In genomic region chr10:58651040-58651439, GRCh38 we compare ENCODE assay signal across 10 cellular contexts.
DNase-seq lines count a peak whose midpoint lies in the region; ATAC-seq and TF ChIP-seq lines count a peak whose summit lies in the region.
"Had no signal": no experiment of that assay in that cellular context is flagged by ENCODE, and none has a peak within 500 bp of the region (broad histone marks: within the 10 kb centered on the region; RNA-seq: fewer than 3 reads in every experiment).

No MANE protein-coding gene starts in this region.

- no peaks in the 10 kb centered on the region for H3K36me3 ChIP-seq in uterus

- no peaks in the 10 kb centered on the region for H3K27me3 ChIP-seq in uterus

- no peak overlapping the region for H3K27ac ChIP-seq in uterus

- DNase-seq in ELF-1 (ENCODE audit: low read depth, low spot score) (peak; percentile 9), NCI-H69 (lab: John Stamatoyannopoulos, UW) (peak; percentile 90), cerebellar cortex (ENCODE audit: low spot score) (peak; percentile 9), myocyte (ENCODE audit: low read depth) (peak; percentile 86), posterior vena cava (ENCODE audit: low spot score) (no peak), uterus (no peak), SIG-M5 treated with dmso at 0.1 percent for 504 hours (lab: John Stamatoyannopoulos, UW; ENCODE audit: unreplicated experiment) (no peak)
- DNase-seq: NCI-H1694 treated with DMSO at 0.1 percent for 48 hours, SW 1271 had no signal

- intact Hi-C loops in posterior vena cava (cut with DNase I) = no loop called here
- intact Hi-C loops in uterus (cut with DNase I; ENCODE audit: low total_unique reads) = no loop called here

- H3K4me1 ChIP-seq in uterus = peaks cover 0 to 6% of the 10 kb centered on the region in 2 donors

- no peak overlapping the region for H3K4me3 ChIP-seq in uterus

- no peak for TF ChIP-seq POLR2A in uterus (IDR thresholded peaks at IDR 0.05)

- ATAC-seq in HG02970 (IDR thresholded peaks at IDR 0.05; ENCODE audit: low FRiP score, unreplicated experiment) = no peak

- no peak for TF ChIP-seq CTCF in uterus (IDR thresholded peaks at IDR 0.05)

- no peaks in the 10 kb centered on the region for H3K9me3 ChIP-seq in uterus

Comparison
In these comparisons a context has a peak if more than half of its experiments do, and no peak if none do; other contexts are left out.
1. DNase-seq: peak in ELF-1 (single experiment), NCI-H69 (single experiment), cerebellar cortex (single experiment) and myocyte (single experiment); none in posterior vena cava (single experiment), uterus (0 of 2) and SIG-M5 treated with dmso at 0.1 percent for 504 hours (single experiment).